Comparison of ENCODE assay signal across 10 cellular contexts in genomic region chr15:23869391-23869790, GRCh38.
DNase-seq lines count a peak whose midpoint lies in the region; ATAC-seq and TF ChIP-seq lines count a peak whose summit lies in the region.
"Had no signal": no experiment of that assay in that cellular context is flagged by ENCODE, and none has a peak within 500 bp of the region (broad histone marks: within the 10 kb centered on the region; RNA-seq: fewer than 3 reads in every experiment).

No MANE protein-coding gene starts in this region.

- peak overlapping the region; percentile 9 for H3K4me3 ChIP-seq in astrocyte of the cerebellum (ENCODE audit: low read depth, low read length)

- no peaks in the 10 kb centered on the region for H3K9me3 Mint-ChIP-seq in type B pancreatic cell
- H3K9me3 Mint-ChIP-seq in immature natural killer cell: peaks cover 0 to 12% (median 5%) of the 10 kb centered on the region in 6 donors
- H3K9me3 Mint-ChIP-seq: activated CD8-positive, alpha-beta T cell treated with anti-CD3 and anti-CD28 coated beads for 36 hours had no signal

- DNase-seq in DMS 273 (lab: John Stamatoyannopoulos, UW; ENCODE audit: unreplicated experiment) (peak; percentile 41), DMS 273 treated with DMSO at 0.1 percent for 48 hours (lab: John Stamatoyannopoulos, UW) (no peak), astrocyte of the cerebellum (ENCODE audit: low read depth) (no peak), left colon (peak; percentile 47 to 51), type B pancreatic cell (ENCODE audit: extremely low spot score, unreplicated experiment) (no peak), putamen (ENCODE audit: low spot score) (no peak), COLO668 (lab: John Stamatoyannopoulos, UW; ENCODE audit: unreplicated experiment) (no peak), immature natural killer cell (no peak)
- DNase-seq: activated CD8-positive, alpha-beta T cell treated with anti-CD3 and anti-CD28 coated beads for 36 hours; stimulated activated CD4-positive, alpha-beta T cell treated with anti-CD3 and anti-CD28 coated beads, Interleukin-1b, Interleukin-23, amount 100 ng/mL, for 48 hours had no signal

- H3K4me3 Mint-ChIP-seq in type B pancreatic cell (peak overlapping the region; percentile 81), immature natural killer cell (peak overlapping the region in 1 of 5 donors; percentile 10)
- H3K4me3 Mint-ChIP-seq: activated CD8-positive, alpha-beta T cell treated with anti-CD3 and anti-CD28 coated beads for 36 hours had no signal

- peak; percentile 98 for ATAC-seq in left colon
- ATAC-seq: activated CD8-positive, alpha-beta T cell treated with anti-CD3 and anti-CD28 coated beads for 36 hours had no signal

- intact Hi-C loops in left colon (cut with DNase I, micrococcal nuclease): no loop called here

- H3K27me3 Mint-ChIP-seq in type B pancreatic cell (no peaks in the 10 kb centered on the region), immature natural killer cell (ENCODE audit: low read depth in 3 of 3) (peaks cover 0 to 3% (median 0%) of the 10 kb centered on the region in 3 donors)

- H3K4me1 Mint-ChIP-seq in type B pancreatic cell (ENCODE audit: unreplicated experiment) (no peaks in the 10 kb centered on the region), immature natural killer cell (no peaks in the 10 kb centered on the region)

- TF ChIP-seq CTCF in astrocyte of the cerebellum (IDR thresholded peaks at IDR 0.05; ENCODE audit: low read depth, low read length, missing control alignments): no peak
- no peak for TF ChIP-seq CTCF in type B pancreatic cell (conservative IDR thresholded peaks at IDR 0.05)

- in situ Hi-C loops in astrocyte of the cerebellum (cut with HindIII; ENCODE audit: low sequenced_read_pairs): no loop called here

- peak overlapping the region; percentile 18 for H3K27ac Mint-ChIP-seq in type B pancreatic cell
- no peak overlapping the region for H3K27ac Mint-ChIP-seq in immature natural killer cell
- H3K27ac Mint-ChIP-seq: activated CD8-positive, alpha-beta T cell treated with anti-CD3 and anti-CD28 coated beads for 36 hours had no signal

- no peaks in the 10 kb centered on the region for H3K36me3 Mint-ChIP-seq in type B pancreatic cell
- H3K36me3 Mint-ChIP-seq in immature natural killer cell: peaks cover 0 to 3% (median 0%) of the 10 kb centered on the region in 3 donors

Comparison
In these comparisons a context has a peak if more than half of its experiments do, and no peak if none do; other contexts are left out.
1. DNase-seq: peak in DMS 273 (single experiment) and left colon (2 of 2); none in DMS 273 treated with DMSO at 0.1 percent for 48 hours (single experiment), astrocyte of the cerebellum (single experiment), type B pancreatic cell (single experiment), putamen (single experiment), COLO668 (single experiment) and immature natural killer cell (0 of 3).